Comparison of ENCODE assay signal across 8 cellular contexts in the genomic region with DNA sequence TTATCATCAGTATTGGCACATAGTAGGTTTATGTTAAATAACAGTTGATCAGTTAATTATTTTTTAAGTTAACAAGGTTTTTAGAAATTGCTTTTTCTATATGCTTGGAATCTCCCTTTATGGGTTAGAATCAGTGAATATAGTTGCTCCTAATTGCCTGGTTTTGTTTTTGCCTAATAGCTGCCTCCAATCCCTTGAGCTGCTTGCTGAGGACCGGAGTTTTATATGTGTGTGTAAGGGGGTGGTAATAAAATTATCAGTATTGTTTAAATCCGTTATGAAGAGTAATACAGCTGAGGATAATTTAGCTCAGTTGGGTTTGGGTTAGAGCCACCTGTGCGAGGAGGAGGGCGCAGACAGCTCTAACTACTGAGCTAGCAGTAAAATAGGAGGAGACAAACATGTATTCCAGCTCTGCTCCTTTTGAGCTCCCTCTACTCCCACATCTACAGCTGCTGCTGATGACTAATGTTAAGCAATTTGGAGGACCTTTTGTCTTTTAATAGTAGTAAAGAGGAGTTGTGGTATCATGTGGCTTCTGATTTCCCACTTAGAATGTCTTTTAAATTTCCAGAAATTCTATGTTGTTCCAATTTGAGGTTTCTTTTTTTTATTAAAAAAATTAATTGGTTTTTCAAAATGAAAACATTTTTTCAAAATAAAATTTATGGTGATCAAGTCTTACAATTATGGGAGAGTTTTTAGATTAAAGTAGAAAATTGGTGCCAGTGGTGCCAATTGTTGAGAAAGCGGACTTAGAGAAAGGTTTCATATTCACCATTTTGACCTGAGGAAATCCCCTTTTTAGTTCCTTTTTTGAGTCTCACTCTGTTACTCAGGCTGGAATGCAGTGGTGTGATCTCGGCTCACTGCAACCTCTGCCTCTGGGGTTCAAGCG.
DNase-seq lines count a peak whose midpoint lies in the region; ATAC-seq, FAIRE-seq and TF ChIP-seq lines count a peak whose summit lies in the region.

No MANE protein-coding gene starts in this region.

- in situ Hi-C loops in HepG2 (cut with HindIII; ENCODE audit: extremely low pct_ligation_motif_present, low pct_unique_long_range_greater_than_20kb), result no loop called here

- H3K4me1 ChIP-seq in HepG2 (ENCODE audit: insufficient read depth, low read length), result 0 out of 2 replicates have a peak, but pooled peaks cover 4% of the 10 kb centered on the region

- DNase-seq in SKM-1 treated with dmso at 0.1 percent for 144 hours (lab: John Stamatoyannopoulos, UW; ENCODE audit: unreplicated experiment) (peak; percentile 22), HepG2 (ENCODE audit: low spot score) (no peak)
- no peak for DNase-seq in stimulated activated CD4-positive, alpha-beta T cell treated with anti-CD3 and anti-CD28 coated beads, Interleukin-2, amount 100 ng/mL, for 24 hours

- FAIRE-seq in HepG2 (lab: Jason Lieb, UNC), result peak; percentile 12

- no peak overlapping the region for H2AFZ ChIP-seq in HepG2 (ENCODE audit: low read length)

- no peak overlapping the region for H3K27ac ChIP-seq in HepG2 (ENCODE audit: extremely low read length, insufficient read depth, low read length)

- no peak for TF ChIP-seq CTCF in HepG2 (CRISPR knock-in tag; IDR thresholded peaks at IDR 0.05)

- ATAC-seq in HG03108 (IDR thresholded peaks at IDR 0.05; ENCODE audit: unreplicated experiment), result peak; percentile 72
- no peak for ATAC-seq in HepG2
- no peak for ATAC-seq in GM19455 (IDR thresholded peaks at IDR 0.05; ENCODE audit: unreplicated experiment)
- no peak for ATAC-seq in HG03159 (IDR thresholded peaks at IDR 0.05; ENCODE audit: unreplicated experiment)
- ATAC-seq in HG03457 (IDR thresholded peaks at IDR 0.05; ENCODE audit: unreplicated experiment), result no peak

- BruUV-seq in HepG2 (replicated peaks; lab: Mats Ljungman, UMichigan), result no TSS peak

- no peak for TF ChIP-seq POLR2A in HepG2 (IDR thresholded peaks at IDR 0.05; ENCODE audit: insufficient read depth in 1 of 2, low read depth in 2 of 2, low read length in 2 of 2)

- no peaks in the 10 kb centered on the region for H3K27me3 ChIP-seq in HepG2 (ENCODE audit: control insufficient read depth in 1 of 2, insufficient read depth in 2 of 2, low read length in 2 of 2)

- H3K36me3 ChIP-seq in HepG2 (replicated peaks in 1 of 2; ENCODE audit: control insufficient read depth in 1 of 2, insufficient read depth in 2 of 2, low read length in 2 of 2), result no peaks in the 10 kb centered on the region

- no peak for TF ChIP-seq RAD21 in HepG2 (CRISPR knock-in tag; IDR thresholded peaks at IDR 0.05)

- H3K9ac ChIP-seq in HepG2 (ENCODE audit: insufficient read depth, low read depth, low read length), result no peak overlapping the region

- TF ChIP-seq EP300 in HepG2 (IDR thresholded peaks at IDR 0.05; ENCODE audit: low read depth in 2 of 2, low read length in 2 of 2), result no peak
- TF ChIP-seq EP300 in HepG2 (CRISPR knock-in tag; IDR thresholded peaks at IDR 0.05; ENCODE audit: borderline replicate concordance), result no peak

- H3K79me2 ChIP-seq in HepG2 (ENCODE audit: insufficient read depth, low read length), result peaks cover 5% of the 10 kb centered on the region

- no peaks in the 10 kb centered on the region for H4K20me1 ChIP-seq in HepG2 (ENCODE audit: insufficient read depth, low read length)

- no peak overlapping the region for H3K4me2 ChIP-seq in HepG2 (ENCODE audit: low read depth, low read length)

- WGBS in HepG2 (ENCODE audit: low lambda C conversion rate), result 98% methylated on average over 7 of the region's 7 CpGs

- POLR2A ChIA-PET in HepG2 (lab: Yijun Ruan, JAX), result no interaction called here

- no peaks in the 10 kb centered on the region for H3K9me3 ChIP-seq in HepG2 (ENCODE audit: low read length)

- H3K4me3 ChIP-seq in GM08714 (ENCODE audit: low read length), result peak overlapping the region; percentile 59
- H3K4me3 ChIP-seq in HepG2 (replicated peaks in 1 of 3; ENCODE audit: insufficient read depth in 1 of 3, low read depth in 2 of 3, low read length in 3 of 3), result no peak overlapping the region

- intact Hi-C loops in HepG2 (cut with micrococcal nuclease; ENCODE audit: unreplicated experiment), result loop anchor here (10.0 kb wide), 1 partner anchor 64 kb away; a partner anchor contains a TSS

- CTCF ChIA-PET in HepG2 (lab: Yijun Ruan, JAX; ENCODE audit: low intra/inter-chr PET ratio, low total read pairs), result no interaction called here

TF ChIP-seq in HepG2, 621 proteins besides CTCF, POLR2A, EP300 and RAD21:
- TF ChIP-seq, protein P1, sequence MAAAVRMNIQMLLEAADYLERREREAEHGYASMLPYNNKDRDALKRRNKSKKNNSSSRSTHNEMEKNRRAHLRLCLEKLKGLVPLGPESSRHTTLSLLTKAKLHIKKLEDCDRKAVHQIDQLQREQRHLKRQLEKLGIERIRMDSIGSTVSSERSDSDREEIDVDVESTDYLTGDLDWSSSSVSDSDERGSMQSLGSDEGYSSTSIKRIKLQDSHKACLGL (CRISPR knock-in tag; IDR thresholded peaks at IDR 0.05), result no peak
- TF ChIP-seq JUN (CRISPR knock-in tag; IDR thresholded peaks at IDR 0.05) (no peak), AHR (CRISPR knock-in tag; IDR thresholded peaks at IDR 0.05) (no peak), DNMT3B (CRISPR knock-in tag; conservative IDR thresholded peaks at IDR 0.05) (no peak), SMARCE1 (IDR thresholded peaks at IDR 0.05; ENCODE audit: borderline replicate concordance) (no peak), ZC3H13 (CRISPR knock-in tag; IDR thresholded peaks at IDR 0.05) (no peak), ZNF136 (CRISPR knock-in tag; IDR thresholded peaks at IDR 0.05; ENCODE audit: low read depth) (no peak), HCFC1 (IDR thresholded peaks at IDR 0.05; ENCODE audit: low read depth, low read length) (no peak), ZNF543 (CRISPR knock-in tag; IDR thresholded peaks at IDR 0.05) (no peak), PHB2 (IDR thresholded peaks at IDR 0.05; ENCODE audit: partially characterized antibody) (no peak), ZNF775 (CRISPR knock-in tag; IDR thresholded peaks at IDR 0.05; ENCODE audit: borderline replicate concordance) (no peak), ELF4 (CRISPR knock-in tag; IDR thresholded peaks at IDR 0.05; ENCODE audit: borderline replicate concordance) (no peak), ZFX (CRISPR knock-in tag; IDR thresholded peaks at IDR 0.05; ENCODE audit: low read depth) (no peak)
- TF ChIP-seq, protein P2, sequence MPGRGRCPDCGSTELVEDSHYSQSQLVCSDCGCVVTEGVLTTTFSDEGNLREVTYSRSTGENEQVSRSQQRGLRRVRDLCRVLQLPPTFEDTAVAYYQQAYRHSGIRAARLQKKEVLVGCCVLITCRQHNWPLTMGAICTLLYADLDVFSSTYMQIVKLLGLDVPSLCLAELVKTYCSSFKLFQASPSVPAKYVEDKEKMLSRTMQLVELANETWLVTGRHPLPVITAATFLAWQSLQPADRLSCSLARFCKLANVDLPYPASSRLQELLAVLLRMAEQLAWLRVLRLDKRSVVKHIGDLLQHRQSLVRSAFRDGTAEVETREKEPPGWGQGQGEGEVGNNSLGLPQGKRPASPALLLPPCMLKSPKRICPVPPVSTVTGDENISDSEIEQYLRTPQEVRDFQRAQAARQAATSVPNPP (CRISPR knock-in tag; IDR thresholded peaks at IDR 0.05), result no peak
- TF ChIP-seq, protein P3, sequence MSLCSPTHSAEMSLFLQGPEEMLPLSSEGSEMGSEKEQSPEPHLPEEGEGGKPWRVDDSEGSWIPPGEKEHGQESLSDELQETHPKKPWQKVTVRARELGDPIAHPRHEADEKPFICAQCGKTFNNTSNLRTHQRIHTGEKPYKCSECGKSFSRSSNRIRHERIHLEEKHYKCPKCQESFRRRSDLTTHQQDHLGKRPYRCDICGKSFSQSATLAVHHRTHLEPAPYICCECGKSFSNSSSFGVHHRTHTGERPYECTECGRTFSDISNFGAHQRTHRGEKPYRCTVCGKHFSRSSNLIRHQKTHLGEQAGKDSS (CRISPR knock-in tag; IDR thresholded peaks at IDR 0.05; ENCODE audit: borderline replicate concordance, low read depth), result no peak
- TF ChIP-seq, protein P4, sequence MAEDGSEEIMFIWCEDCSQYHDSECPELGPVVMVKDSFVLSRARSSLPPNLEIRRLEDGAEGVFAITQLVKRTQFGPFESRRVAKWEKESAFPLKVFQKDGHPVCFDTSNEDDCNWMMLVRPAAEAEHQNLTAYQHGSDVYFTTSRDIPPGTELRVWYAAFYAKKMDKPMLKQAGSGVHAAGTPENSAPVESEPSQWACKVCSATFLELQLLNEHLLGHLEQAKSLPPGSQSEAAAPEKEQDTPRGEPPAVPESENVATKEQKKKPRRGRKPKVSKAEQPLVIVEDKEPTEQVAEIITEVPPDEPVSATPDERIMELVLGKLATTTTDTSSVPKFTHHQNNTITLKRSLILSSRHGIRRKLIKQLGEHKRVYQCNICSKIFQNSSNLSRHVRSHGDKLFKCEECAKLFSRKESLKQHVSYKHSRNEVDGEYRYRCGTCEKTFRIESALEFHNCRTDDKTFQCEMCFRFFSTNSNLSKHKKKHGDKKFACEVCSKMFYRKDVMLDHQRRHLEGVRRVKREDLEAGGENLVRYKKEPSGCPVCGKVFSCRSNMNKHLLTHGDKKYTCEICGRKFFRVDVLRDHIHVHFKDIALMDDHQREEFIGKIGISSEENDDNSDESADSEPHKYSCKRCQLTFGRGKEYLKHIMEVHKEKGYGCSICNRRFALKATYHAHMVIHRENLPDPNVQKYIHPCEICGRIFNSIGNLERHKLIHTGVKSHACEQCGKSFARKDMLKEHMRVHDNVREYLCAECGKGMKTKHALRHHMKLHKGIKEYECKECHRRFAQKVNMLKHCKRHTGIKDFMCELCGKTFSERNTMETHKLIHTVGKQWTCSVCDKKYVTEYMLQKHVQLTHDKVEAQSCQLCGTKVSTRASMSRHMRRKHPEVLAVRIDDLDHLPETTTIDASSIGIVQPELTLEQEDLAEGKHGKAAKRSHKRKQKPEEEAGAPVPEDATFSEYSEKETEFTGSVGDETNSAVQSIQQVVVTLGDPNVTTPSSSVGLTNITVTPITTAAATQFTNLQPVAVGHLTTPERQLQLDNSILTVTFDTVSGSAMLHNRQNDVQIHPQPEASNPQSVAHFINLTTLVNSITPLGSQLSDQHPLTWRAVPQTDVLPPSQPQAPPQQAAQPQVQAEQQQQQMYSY (CRISPR knock-in tag; IDR thresholded peaks at IDR 0.05), result no peak
